10 cellular contexts compared by ENCODE assay signal in genomic region chr17:57294629-57295501, GRCh38. TPM values are rescaled to one million over a fixed set of nuclear protein-coding genes. Genes with fewer than 3 reads are reported as not detected.
DNase-seq lines count a peak whose midpoint lies in the region; ATAC-seq and TF ChIP-seq lines count a peak whose summit lies in the region.
"Had no signal": no experiment of that assay in that cellular context is flagged by ENCODE, and none has a peak within 500 bp of the region (broad histone marks: within the 10 kb centered on the region; RNA-seq: fewer than 3 reads in every experiment).

No MANE protein-coding gene starts in this region.

- H3K27ac Mint-ChIP-seq in activated naive CD8-positive, alpha-beta T cell treated with anti-CD3 and anti-CD28 coated beads, Interleukin-2, amount 50 U/mL, for 24 hours, result peak overlapping the region; percentile 45
- peak overlapping the region; percentile 80 for H3K27ac Mint-ChIP-seq in osteocyte (ENCODE audit: unreplicated experiment)
- H3K27ac Mint-ChIP-seq: dendritic cell treated with granulocyte-macrophage colony-stimulating factor and Interleukin-4, amounts not matched to agents 40 ng/mL and 50 ng/mL, for 4 days had no signal

- peak overlapping the region; percentile 50 for H3K27ac ChIP-seq in HEK293 (ENCODE audit: extremely low read depth, low read depth, low read length)

- no peaks in the 10 kb centered on the region for H3K27me3 Mint-ChIP-seq in activated naive CD8-positive, alpha-beta T cell treated with anti-CD3 and anti-CD28 coated beads, Interleukin-2, amount 50 U/mL, for 24 hours
- H3K27me3 Mint-ChIP-seq in osteocyte (ENCODE audit: unreplicated experiment), result no peaks in the 10 kb centered on the region
- H3K27me3 Mint-ChIP-seq: dendritic cell treated with granulocyte-macrophage colony-stimulating factor and Interleukin-4, amounts not matched to agents 40 ng/mL and 50 ng/mL, for 4 days had no signal

- CTCF ChIA-PET in HEK293 (lab: Yijun Ruan, JAX), result interaction anchor here (1.1 to 1.4 kb wide), 2 partner anchors 12 to 52 kb away, joined by 3 to 5 read pairs; no protein-coding TSS in a partner anchor

- peaks cover 41% of the 10 kb centered on the region for H3K36me3 Mint-ChIP-seq in activated naive CD8-positive, alpha-beta T cell treated with anti-CD3 and anti-CD28 coated beads, Interleukin-2, amount 50 U/mL, for 24 hours (ENCODE audit: low read depth)
- peaks cover 22% of the 10 kb centered on the region for H3K36me3 Mint-ChIP-seq in osteocyte (ENCODE audit: unreplicated experiment)

- H3K36me3 ChIP-seq in HEK293 (ENCODE audit: control insufficient read depth in 2 of 2, insufficient read depth in 1 of 2, low read length in 2 of 2), result peaks cover 12 to 20% of the 10 kb centered on the region in 2 experiments

- H3K4me1 Mint-ChIP-seq in activated naive CD8-positive, alpha-beta T cell treated with anti-CD3 and anti-CD28 coated beads, Interleukin-2, amount 50 U/mL, for 24 hours, result peaks cover 27% of the 10 kb centered on the region
- H3K4me1 Mint-ChIP-seq in osteocyte (ENCODE audit: unreplicated experiment), result peaks cover 43% of the 10 kb centered on the region

- no peak for TF ChIP-seq CTCF in HEK293 (tag by site-specific recombination; IDR thresholded peaks at IDR 0.05)
- TF ChIP-seq CTCF in osteocyte (IDR thresholded peaks at IDR 0.05), result no peak

- peaks cover 1% of the 10 kb centered on the region for H3K9me3 Mint-ChIP-seq in activated naive CD8-positive, alpha-beta T cell treated with anti-CD3 and anti-CD28 coated beads, Interleukin-2, amount 50 U/mL, for 24 hours
- H3K9me3 Mint-ChIP-seq in osteocyte (ENCODE audit: unreplicated experiment), result peaks cover 6% of the 10 kb centered on the region

- H3K9me3 ChIP-seq in HEK293 (ENCODE audit: control insufficient read depth, insufficient read depth, low read depth, low read length), result no peaks in the 10 kb centered on the region

- peaks cover 27% of the 10 kb centered on the region for H3K4me1 ChIP-seq in HEK293 (ENCODE audit: control insufficient read depth, insufficient read depth, low read length)

- H3K4me3 Mint-ChIP-seq in activated naive CD8-positive, alpha-beta T cell treated with anti-CD3 and anti-CD28 coated beads, Interleukin-2, amount 50 U/mL, for 24 hours, result no peak overlapping the region
- peak overlapping the region; percentile 37 for H3K4me3 Mint-ChIP-seq in osteocyte (ENCODE audit: unreplicated experiment)
- H3K4me3 Mint-ChIP-seq: dendritic cell treated with granulocyte-macrophage colony-stimulating factor and Interleukin-4, amounts not matched to agents 40 ng/mL and 50 ng/mL, for 4 days had no signal

- no peak overlapping the region for H3K4me3 ChIP-seq in HEK293 (ENCODE audit: low read depth, low read length)
- H3K4me3 ChIP-seq: HAP-1 had no signal

- peak; percentile 91 for ATAC-seq in activated naive CD8-positive, alpha-beta T cell treated with anti-CD3 and anti-CD28 coated beads, Interleukin-2, amount 50 U/mL, for 24 hours
- ATAC-seq in GM19023 (IDR thresholded peaks at IDR 0.05; ENCODE audit: unreplicated experiment) (no peak), GM21526 (IDR thresholded peaks at IDR 0.05; ENCODE audit: low FRiP score, unreplicated experiment) (no peak), HG03095 (IDR thresholded peaks at IDR 0.05; ENCODE audit: unreplicated experiment) (no peak)

- DNase-seq in NCI-H526 treated with DMSO at 0.1 percent for 48 hours (lab: John Stamatoyannopoulos, UW) (peak; percentile 94), osteocyte (ENCODE audit: extremely low spot score, unreplicated experiment) (no peak), HK-2 (ENCODE audit: unreplicated experiment) (no peak)
- DNase-seq in activated naive CD8-positive, alpha-beta T cell treated with anti-CD3 and anti-CD28 coated beads, Interleukin-2, amount 50 U/mL, for 24 hours, result peak; percentile 23

- POLR2A ChIA-PET in HEK293 (lab: Yijun Ruan, JAX), result interaction anchor here (0.6 kb wide), 1 partner anchor 732 kb away, joined by 3 read pairs; no protein-coding TSS in a partner anchor

TF ChIP-seq in HEK293, 187 proteins besides CTCF, POLR2A, EP300 and RAD21 (continues in another document):
- TF ChIP-seq ZXDB (tag by site-specific recombination; IDR thresholded peaks at IDR 0.05) (peak; percentile 20; the same call in 1 of the 2 replicates), ZNF600 (tag by site-specific recombination; IDR thresholded peaks at IDR 0.05) (peak; percentile 80), ZNF24 (tag by site-specific recombination; IDR thresholded peaks at IDR 0.05) (peak; percentile 51), ZNF518A (tag by site-specific recombination; conservative IDR thresholded peaks at IDR 0.05; ENCODE audit: low read depth) (0 out of 2 replicates have a peak, but pooled peaks have one; percentile 22), SP2 (tag by site-specific recombination; IDR thresholded peaks at IDR 0.05) (peak; percentile 39), SP7 (tag by site-specific recombination; IDR thresholded peaks at IDR 0.05) (peak; percentile 59), ZIC2 (tag by site-specific recombination; IDR thresholded peaks at IDR 0.05) (peak; percentile 88), PRDM6 (tag by site-specific recombination; IDR thresholded peaks at IDR 0.05) (no peak), OSR2 (tag by site-specific recombination; IDR thresholded peaks at IDR 0.05) (peak; percentile 40), PRDM4 (tag by site-specific recombination; IDR thresholded peaks at IDR 0.05) (peak; percentile 34; the same call in 1 of the 2 replicates), ZNF629 (tag by site-specific recombination; IDR thresholded peaks at IDR 0.05) (peak; percentile 11)

RNA-seq across cellular contexts. Expression of gene MSI2, which starts 38.5 kb away (rescaled TPM):
- 68.5 and 75.5 TPM in 2 replicates for total RNA-seq in osteocyte

Comparison
In these comparisons a context has a peak if more than half of its experiments do, and no peak if none do; other contexts are left out.
1. DNase-seq: peak in NCI-H526 treated with DMSO at 0.1 percent for 48 hours (single experiment) and activated naive CD8-positive, alpha-beta T cell treated with anti-CD3 and anti-CD28 coated beads, Interleukin-2, amount 50 U/mL, for 24 hours (single experiment); none in osteocyte (single experiment) and HK-2 (single experiment).